Comparison of ENCODE assay signal across 1 cellular context in the genomic region with DNA sequence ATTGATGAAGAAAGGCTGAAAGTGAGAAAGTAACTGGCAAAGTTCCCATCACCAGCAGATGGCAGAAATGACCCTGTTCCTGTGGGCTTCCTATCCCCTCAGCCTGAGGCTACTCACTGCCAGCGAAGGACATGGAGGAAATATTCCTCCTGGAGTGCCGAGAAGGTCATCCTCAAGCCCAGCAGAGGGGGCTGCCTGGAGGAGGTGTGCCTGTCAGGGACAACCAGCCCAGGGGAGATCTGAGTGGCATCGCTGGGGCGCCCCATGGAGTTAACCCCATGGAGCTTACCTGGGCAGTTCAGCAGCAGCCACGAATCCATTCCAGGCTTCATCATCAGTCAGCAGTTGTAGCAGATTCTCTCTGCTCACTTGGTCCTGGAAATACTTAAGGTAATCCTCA.
TF ChIP-seq lines count a peak whose summit lies in the region.

No MANE protein-coding gene starts in this region.

TF ChIP-seq in HepG2, 621 proteins besides CTCF, POLR2A, EP300 and RAD21:
- 0 out of 2 replicates have a peak, but pooled peaks have one; percentile 18 for TF ChIP-seq STAG1 (CRISPR knock-in tag; IDR thresholded peaks at IDR 0.05)
